ENCODE assay signal across 8 cellular contexts in genomic region chr16:27268376-27269299, GRCh38. TPM values are rescaled to one million over a fixed set of nuclear protein-coding genes. Genes with fewer than 3 reads are reported as not detected.
A peak's percentile ranks its signal among the peaks of the same experiment; 100 is the strongest.
DNase-seq lines count a peak whose midpoint lies in the region; ATAC-seq and TF ChIP-seq lines count a peak whose summit lies in the region.

NSMCE1 (minus strand) TSS chr16:27268772; CDS start chr16:27257570, 11,202 bp downstream.

- H3K36me3 ChIP-seq in kidney epithelial cell (ENCODE audit: control insufficient read depth, insufficient read depth, low read length), result no peaks in the 10 kb centered on the region

- peak; percentile 99 for DNase-seq in AG20443 (ENCODE audit: low spot score)
- DNase-seq in NCI-H446 treated with DMSO at 0.1 percent for 48 hours (lab: John Stamatoyannopoulos, UW), result peak; percentile 80
- DNase-seq in activated CD4-positive, alpha-beta T cell treated with anti-CD3 and anti-CD28 coated beads for 24 hours (ENCODE audit: low read depth in 2 of 2), result peak; percentile 97 to 99
- peak; percentile 96 for DNase-seq in chondrocyte (ENCODE audit: low spot score)
- DNase-seq in kidney epithelial cell (ENCODE audit: low read depth), result peak; percentile 77
- DNase-seq in stimulated activated CD4-positive, alpha-beta T cell treated with anti-CD3 and anti-CD28 coated beads, Interleukin-15, amount 100 ng/mL, for 48 hours (ENCODE audit: low read depth in 2 of 2), result peak; percentile 94 to 97

- H3K27me3 Mint-ChIP-seq in chondrocyte (ENCODE audit: low read depth), result no peaks in the 10 kb centered on the region

- peak; percentile 95 for ATAC-seq in GM19025 (IDR thresholded peaks at IDR 0.05; ENCODE audit: low read depth, unreplicated experiment)
- ATAC-seq in HG03342 (IDR thresholded peaks at IDR 0.05; ENCODE audit: unreplicated experiment), result peak; percentile 92

- H3K4me1 Mint-ChIP-seq in chondrocyte (ENCODE audit: low read depth), result peaks cover 15% of the 10 kb centered on the region

- H3K27me3 ChIP-seq in kidney epithelial cell (ENCODE audit: control insufficient read depth, insufficient read depth, low read length), result no peaks in the 10 kb centered on the region

- no peaks in the 10 kb centered on the region for H3K9me3 Mint-ChIP-seq in chondrocyte (ENCODE audit: low read depth)

- peak within 1 kb of the TSS; percentile 95 for H3K27ac Mint-ChIP-seq in chondrocyte (ENCODE audit: unreplicated experiment)

- no peaks in the 10 kb centered on the region for H3K36me3 Mint-ChIP-seq in chondrocyte (ENCODE audit: low read depth)

- peak within 1 kb of the TSS; percentile 94 for H3K4me3 ChIP-seq in kidney epithelial cell (ENCODE audit: low read depth, low read length)

- TF ChIP-seq CTCF in chondrocyte (IDR thresholded peaks at IDR 0.05) (peak; percentile 30), kidney epithelial cell (IDR thresholded peaks at IDR 0.05; ENCODE audit: insufficient read depth, low read length, poor library complexity, severe bottlenecking) (peak; percentile 19)

- H3K4me3 Mint-ChIP-seq in chondrocyte (ENCODE audit: unreplicated experiment), result peak within 1 kb of the TSS; percentile 83

RNA-seq across cellular contexts. Expression of gene NSMCE1, which starts in this region (rescaled TPM):
- total RNA-seq in chondrocyte (19.6 to 23.2 TPM (median 21.2 TPM) in 3 replicates), kidney epithelial cell (88.9 and 94.8 TPM in 2 replicates)

Comparison
In these comparisons a context has a peak if more than half of its experiments do, and no peak if none do; other contexts are left out.
1. Peak in every context shown above with its lines: DNase-seq, ATAC-seq and H3K4me3 ChIP-seq.